ENCODE assay signal across 11 cellular contexts in the genomic region with DNA sequence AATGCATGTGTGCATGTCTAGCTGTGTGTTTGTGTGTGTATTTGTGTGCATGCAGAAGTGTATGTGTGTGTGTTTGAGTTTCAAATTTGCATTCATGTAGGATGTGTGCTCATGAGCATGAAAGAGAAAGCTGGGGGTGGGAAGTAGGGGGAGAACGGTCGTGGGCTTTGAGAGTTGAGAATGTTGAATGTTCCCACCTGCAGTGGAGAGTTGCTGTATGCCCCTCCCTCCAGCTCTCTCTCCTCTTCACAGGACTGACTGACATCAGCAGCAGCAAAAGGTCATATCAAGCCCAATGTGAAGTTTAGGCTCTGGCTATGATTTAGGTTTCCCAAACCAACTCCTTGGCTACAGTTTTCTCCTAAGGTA.
DNase-seq lines count a peak whose midpoint lies in the region; ATAC-seq, FAIRE-seq and TF ChIP-seq lines count a peak whose summit lies in the region.
"Had no signal": no experiment of that assay in that cellular context is flagged by ENCODE, and none has a peak within 500 bp of the region (broad histone marks: within the 10 kb centered on the region; RNA-seq: fewer than 3 reads in every experiment).

No MANE protein-coding gene starts in this region.

- no peak for DNase-seq in HepG2 (ENCODE audit: low spot score)
- DNase-seq in right lobe of liver: no peak
- no peak for DNase-seq in ascending aorta (ENCODE audit: low spot score in 2 of 2)
- peak; percentile 64 for DNase-seq in iris pigment epithelial cell (ENCODE audit: low read depth)
- DNase-seq in uterus: no peak
- DNase-seq in chondrocyte (ENCODE audit: low spot score): no peak
- no peak for DNase-seq in NCI-H510A treated with DMSO at 0.1 percent for 48 hours (lab: John Stamatoyannopoulos, UW)

- no peaks in the 10 kb centered on the region for H3K9me3 Mint-ChIP-seq in chondrocyte (ENCODE audit: low read depth)
- H3K9me3 Mint-ChIP-seq: T-helper 2 cell treated with Interferon-gamma antibody and Interleukin-4, amounts not matched to agents 5 μg/mL and 100 μg/mL, for 36 hours had no signal

- CTCF ChIA-PET in HepG2 (lab: Yijun Ruan, JAX; ENCODE audit: low intra/inter-chr PET ratio, low total read pairs): no interaction called here

- no peaks in the 10 kb centered on the region for H3K79me2 ChIP-seq in HepG2 (ENCODE audit: insufficient read depth, low read length)

- FAIRE-seq in HepG2 (lab: Jason Lieb, UNC): no peak

- H3K9me3 ChIP-seq in HepG2 (ENCODE audit: low read length): no peaks in the 10 kb centered on the region
- no peaks in the 10 kb centered on the region for H3K9me3 ChIP-seq in right lobe of liver
- no peaks in the 10 kb centered on the region for H3K9me3 ChIP-seq in ascending aorta
- no peaks in the 10 kb centered on the region for H3K9me3 ChIP-seq in uterus
- H3K9me3 ChIP-seq: tibial nerve had no signal

- TF ChIP-seq EP300 in HepG2 (IDR thresholded peaks at IDR 0.05; ENCODE audit: low read depth in 2 of 2, low read length in 2 of 2) (no peak), HepG2 (CRISPR knock-in tag; IDR thresholded peaks at IDR 0.05; ENCODE audit: borderline replicate concordance) (no peak)

- H3K4me3 ChIP-seq in HepG2 (replicated peaks in 1 of 3; ENCODE audit: insufficient read depth in 1 of 3, low read depth in 2 of 3, low read length in 3 of 3) (peak overlapping the region in 1 of 3 experiments; percentile 14; a peak in 1 of 6 replicates), right lobe of liver (no peak overlapping the region), ascending aorta (no peak overlapping the region), uterus (no peak overlapping the region)
- H3K4me3 ChIP-seq: tibial nerve had no signal

- no peak overlapping the region for H3K27ac ChIP-seq in HepG2 (ENCODE audit: extremely low read length, insufficient read depth, low read length)
- no peak overlapping the region for H3K27ac ChIP-seq in right lobe of liver
- peak overlapping the region; percentile 53 to 60 for H3K27ac ChIP-seq in ascending aorta
- H3K27ac ChIP-seq in uterus: peak overlapping the region; percentile 39 to 43

- H3K27me3 ChIP-seq in HepG2 (ENCODE audit: control insufficient read depth in 1 of 2, insufficient read depth in 2 of 2, low read length in 2 of 2): no peaks in the 10 kb centered on the region
- no peaks in the 10 kb centered on the region for H3K27me3 ChIP-seq in right lobe of liver
- no peaks in the 10 kb centered on the region for H3K27me3 ChIP-seq in ascending aorta
- H3K27me3 ChIP-seq in uterus: no peaks in the 10 kb centered on the region
- H3K27me3 ChIP-seq: tibial nerve had no signal

- no peak for TF ChIP-seq RAD21 in HepG2 (CRISPR knock-in tag; IDR thresholded peaks at IDR 0.05)

- H4K20me1 ChIP-seq in HepG2 (ENCODE audit: insufficient read depth, low read length): no peaks in the 10 kb centered on the region

- H3K27ac Mint-ChIP-seq in chondrocyte (ENCODE audit: unreplicated experiment): no peak overlapping the region
- H3K27ac Mint-ChIP-seq: activated naive CD8-positive, alpha-beta T cell; T-helper 2 cell treated with Interferon-gamma antibody and Interleukin-4, amounts not matched to agents 5 μg/mL and 100 μg/mL, for 36 hours had no signal

- ATAC-seq in HepG2 (peak; percentile 27), right lobe of liver (no peak), GM18861 (IDR thresholded peaks at IDR 0.05; ENCODE audit: unreplicated experiment) (no peak)

- H3K9ac ChIP-seq in HepG2 (ENCODE audit: insufficient read depth, low read depth, low read length): no peak overlapping the region

- in situ Hi-C loops in HepG2 (cut with HindIII; ENCODE audit: extremely low pct_ligation_motif_present, low pct_unique_long_range_greater_than_20kb): no loop called here

- H3K36me3 ChIP-seq in HepG2 (replicated peaks in 1 of 2; ENCODE audit: control insufficient read depth in 1 of 2, insufficient read depth in 2 of 2, low read length in 2 of 2) (no peaks in the 10 kb centered on the region), right lobe of liver (no peaks in the 10 kb centered on the region), ascending aorta (no peaks in the 10 kb centered on the region), uterus (no peaks in the 10 kb centered on the region)
- H3K36me3 ChIP-seq: tibial nerve had no signal

- no peak for TF ChIP-seq CTCF in HepG2 (CRISPR knock-in tag; IDR thresholded peaks at IDR 0.05)
- TF ChIP-seq CTCF in right lobe of liver (IDR thresholded peaks at IDR 0.05): no peak
- no peak for TF ChIP-seq CTCF in ascending aorta (IDR thresholded peaks at IDR 0.05)
- TF ChIP-seq CTCF in uterus (IDR thresholded peaks at IDR 0.05): no peak
- TF ChIP-seq CTCF in chondrocyte (IDR thresholded peaks at IDR 0.05): no peak

- H2AFZ ChIP-seq in HepG2 (ENCODE audit: low read length): no peak overlapping the region

- H3K4me1 ChIP-seq in HepG2 (ENCODE audit: insufficient read depth, low read length) (peaks cover 25% of the 10 kb centered on the region), right lobe of liver (no peaks in the 10 kb centered on the region), ascending aorta (peaks cover 6 to 25% of the 10 kb centered on the region in 2 donors), uterus (peaks cover 6 to 9% of the 10 kb centered on the region in 2 donors)

- no TSS peak for BruUV-seq in HepG2 (replicated peaks; lab: Mats Ljungman, UMichigan)

- peak overlapping the region; percentile 72 for H3K4me2 ChIP-seq in HepG2 (ENCODE audit: low read depth, low read length)

- H3K36me3 Mint-ChIP-seq in chondrocyte (ENCODE audit: low read depth): no peaks in the 10 kb centered on the region

- 10% methylated on average over 1 of the region's 2 CpGs for WGBS in HepG2 (ENCODE audit: low lambda C conversion rate)
- 66% methylated on average over 2 of the region's 2 CpGs for WGBS in right lobe of liver (ENCODE audit: insufficient coverage, low coverage, low lambda C conversion rate, missing lambda C conversion rate)

- H3K4me1 Mint-ChIP-seq in chondrocyte (ENCODE audit: low read depth): peaks cover 7% of the 10 kb centered on the region

- no peaks in the 10 kb centered on the region for H3K27me3 Mint-ChIP-seq in chondrocyte (ENCODE audit: low read depth)
- H3K27me3 Mint-ChIP-seq: activated naive CD8-positive, alpha-beta T cell had no signal

- TF ChIP-seq POLR2A in HepG2 (IDR thresholded peaks at IDR 0.05; ENCODE audit: insufficient read depth in 1 of 2, low read depth in 2 of 2, low read length in 2 of 2) (no peak), right lobe of liver (IDR thresholded peaks at IDR 0.05) (no peak), uterus (IDR thresholded peaks at IDR 0.05) (no peak)

- POLR2A ChIA-PET in HepG2 (lab: Yijun Ruan, JAX): no interaction called here

- H3K4me3 Mint-ChIP-seq in chondrocyte (ENCODE audit: unreplicated experiment): no peak overlapping the region
- H3K4me3 Mint-ChIP-seq: activated naive CD8-positive, alpha-beta T cell; T-helper 2 cell treated with Interferon-gamma antibody and Interleukin-4, amounts not matched to agents 5 μg/mL and 100 μg/mL, for 36 hours had no signal

- intact Hi-C loops in HepG2 (cut with micrococcal nuclease; ENCODE audit: unreplicated experiment) (no loop called here), right lobe of liver (cut with DNase I) (no loop called here), ascending aorta (cut with DNase I) (loop anchor here (1.0 to 2.0 kb wide), 2 partner anchors 42 to 63 kb away; a partner anchor contains a TSS), uterus (cut with DNase I; ENCODE audit: low total_unique reads) (no loop called here)

TF ChIP-seq in HepG2, 621 proteins besides CTCF, POLR2A, EP300 and RAD21 (continues in another document):
- TF ChIP-seq ZFP82 (CRISPR knock-in tag; IDR thresholded peaks at IDR 0.05; ENCODE audit: borderline replicate concordance) (no peak), IKZF4 (CRISPR knock-in tag; IDR thresholded peaks at IDR 0.05; ENCODE audit: borderline replicate concordance, low read depth, not compliant biosample characterization) (no peak), SIN3A (IDR thresholded peaks at IDR 0.05; ENCODE audit: borderline replicate concordance, low read depth, low read length) (no peak), ZNF768 (CRISPR knock-in tag; IDR thresholded peaks at IDR 0.05) (no peak), HES4 (CRISPR knock-in tag; IDR thresholded peaks at IDR 0.05; ENCODE audit: borderline replicate concordance) (no peak), SAFB2 (CRISPR knock-in tag; IDR thresholded peaks at IDR 0.05; ENCODE audit: borderline replicate concordance, low read depth) (no peak), MYNN (CRISPR knock-in tag; IDR thresholded peaks at IDR 0.05; ENCODE audit: low read depth) (no peak), THAP11 (CRISPR knock-in tag; IDR thresholded peaks at IDR 0.05) (no peak), ZNF335 (CRISPR knock-in tag; IDR thresholded peaks at IDR 0.05) (no peak)
- TF ChIP-seq, protein P1, sequence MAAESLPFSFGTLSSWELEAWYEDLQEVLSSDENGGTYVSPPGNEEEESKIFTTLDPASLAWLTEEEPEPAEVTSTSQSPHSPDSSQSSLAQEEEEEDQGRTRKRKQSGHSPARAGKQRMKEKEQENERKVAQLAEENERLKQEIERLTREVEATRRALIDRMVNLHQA (CRISPR knock-in tag; IDR thresholded peaks at IDR 0.05): no peak
- TF ChIP-seq, protein P2, sequence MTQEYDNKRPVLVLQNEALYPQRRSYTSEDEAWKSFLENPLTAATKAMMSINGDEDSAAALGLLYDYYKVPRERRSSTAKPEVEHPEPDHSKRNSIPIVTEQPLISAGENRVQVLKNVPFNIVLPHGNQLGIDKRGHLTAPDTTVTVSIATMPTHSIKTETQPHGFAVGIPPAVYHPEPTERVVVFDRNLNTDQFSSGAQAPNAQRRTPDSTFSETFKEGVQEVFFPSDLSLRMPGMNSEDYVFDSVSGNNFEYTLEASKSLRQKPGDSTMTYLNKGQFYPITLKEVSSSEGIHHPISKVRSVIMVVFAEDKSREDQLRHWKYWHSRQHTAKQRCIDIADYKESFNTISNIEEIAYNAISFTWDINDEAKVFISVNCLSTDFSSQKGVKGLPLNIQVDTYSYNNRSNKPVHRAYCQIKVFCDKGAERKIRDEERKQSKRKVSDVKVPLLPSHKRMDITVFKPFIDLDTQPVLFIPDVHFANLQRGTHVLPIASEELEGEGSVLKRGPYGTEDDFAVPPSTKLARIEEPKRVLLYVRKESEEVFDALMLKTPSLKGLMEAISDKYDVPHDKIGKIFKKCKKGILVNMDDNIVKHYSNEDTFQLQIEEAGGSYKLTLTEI (CRISPR knock-in tag; conservative IDR thresholded peaks at IDR 0.05): no peak
- TF ChIP-seq, protein P3, sequence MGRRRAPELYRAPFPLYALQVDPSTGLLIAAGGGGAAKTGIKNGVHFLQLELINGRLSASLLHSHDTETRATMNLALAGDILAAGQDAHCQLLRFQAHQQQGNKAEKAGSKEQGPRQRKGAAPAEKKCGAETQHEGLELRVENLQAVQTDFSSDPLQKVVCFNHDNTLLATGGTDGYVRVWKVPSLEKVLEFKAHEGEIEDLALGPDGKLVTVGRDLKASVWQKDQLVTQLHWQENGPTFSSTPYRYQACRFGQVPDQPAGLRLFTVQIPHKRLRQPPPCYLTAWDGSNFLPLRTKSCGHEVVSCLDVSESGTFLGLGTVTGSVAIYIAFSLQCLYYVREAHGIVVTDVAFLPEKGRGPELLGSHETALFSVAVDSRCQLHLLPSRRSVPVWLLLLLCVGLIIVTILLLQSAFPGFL (CRISPR knock-in tag; IDR thresholded peaks at IDR 0.05): no peak

Comparison
In these comparisons a context has a peak if more than half of its experiments do, and no peak if none do; other contexts are left out.
1. H3K27ac ChIP-seq: peak in ascending aorta (2 of 2) and uterus (2 of 2); none in HepG2 (single experiment) and right lobe of liver (0 of 3).